ENCODE assay signal across 9 cellular contexts in the genomic region with DNA sequence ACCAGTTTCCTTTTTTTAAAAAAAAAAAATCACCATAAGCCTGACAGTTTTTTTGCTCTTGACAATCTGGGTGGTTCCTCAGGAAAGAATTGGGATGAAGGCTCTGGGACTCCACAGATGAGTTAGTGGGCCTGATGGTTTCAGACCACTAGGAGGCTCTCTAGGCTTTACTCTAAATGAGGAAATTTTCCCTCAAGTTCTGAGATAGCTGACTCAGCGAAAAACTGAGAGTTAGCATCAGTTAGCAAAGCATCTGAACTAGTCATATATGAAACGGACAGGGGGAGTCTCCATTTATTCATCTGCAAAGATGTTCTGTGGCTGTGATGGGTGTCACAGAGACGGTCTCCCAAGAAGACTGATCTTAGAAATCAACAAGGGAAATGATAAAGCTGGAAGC.
DNase-seq lines count a peak whose midpoint lies in the region; ATAC-seq and TF ChIP-seq lines count a peak whose summit lies in the region.
"Had no signal": no experiment of that assay in that cellular context is flagged by ENCODE, and none has a peak within 500 bp of the region (broad histone marks: within the 10 kb centered on the region; RNA-seq: fewer than 3 reads in every experiment).

No MANE protein-coding gene starts in this region.

- H3K27ac Mint-ChIP-seq in mesothelial cell of epicardium: no peak overlapping the region

- H3K9me3 ChIP-seq in MM.1S (replicated peaks; ENCODE audit: insufficient read depth, low read length): no peaks in the 10 kb centered on the region

- H3K36me3 ChIP-seq in MM.1S (replicated peaks; ENCODE audit: insufficient read depth, low read length): no peaks in the 10 kb centered on the region

- no peaks in the 10 kb centered on the region for H4K20me1 ChIP-seq in MM.1S (ENCODE audit: insufficient read depth, low read length)

- peak; percentile 47 for TF ChIP-seq CTCF in MM.1S (IDR thresholded peaks at IDR 0.05; ENCODE audit: low read length)
- TF ChIP-seq CTCF in mesothelial cell of epicardium (IDR thresholded peaks at IDR 0.05; ENCODE audit: unreplicated experiment): peak; percentile 41

- ATAC-seq in GM21528 (IDR thresholded peaks at IDR 0.05; ENCODE audit: low FRiP score, unreplicated experiment): no peak

- no peak overlapping the region for H3K4me3 ChIP-seq in MM.1S (ENCODE audit: low read length)

- no peaks in the 10 kb centered on the region for H3K36me3 Mint-ChIP-seq in mesothelial cell of epicardium
- H3K36me3 Mint-ChIP-seq: CD4-positive, alpha-beta memory T cell had no signal

- no peaks in the 10 kb centered on the region; the same call in 1 of the 2 replicates for H3F3A ChIP-seq in MM.1S (ENCODE audit: insufficient read depth, low read length)

- peak; percentile 16 for DNase-seq in NCI-H748 (lab: John Stamatoyannopoulos, UW; ENCODE audit: unreplicated experiment)
- DNase-seq in NCI-H748 treated with DMSO at 0.1 percent for 48 hours (lab: John Stamatoyannopoulos, UW): no peak
- DNase-seq in MM.1S: peak; percentile 57
- DNase-seq in amniotic epithelial cell (ENCODE audit: low read depth): peak; percentile 62
- DNase-seq in mesothelial cell of epicardium (ENCODE audit: low spot score in 2 of 2, unreplicated experiment in 2 of 2): no peak
- no peak for DNase-seq in C1 segment of cervical spinal cord (lab: John Stamatoyannopoulos, UW)
- no peak for DNase-seq in SHP77 treated with DMSO at 0.1 percent for 48 hours (lab: John Stamatoyannopoulos, UW)

- H3K4me2 ChIP-seq in MM.1S (ENCODE audit: low read depth, low read length): no peak overlapping the region

- peaks cover 48% of the 10 kb centered on the region for H3K27me3 Mint-ChIP-seq in mesothelial cell of epicardium (ENCODE audit: low read depth)

- no peak overlapping the region for H2AFZ ChIP-seq in MM.1S (ENCODE audit: low read length)

- H3K79me2 ChIP-seq in MM.1S (ENCODE audit: low read length): no peaks in the 10 kb centered on the region

- H3K4me1 ChIP-seq in MM.1S (ENCODE audit: low read length): peaks cover 5% of the 10 kb centered on the region; the same call in 1 of the 2 replicates

- H3K27me3 ChIP-seq in MM.1S (replicated peaks; ENCODE audit: insufficient read depth, low read length): no peaks in the 10 kb centered on the region

- H3K4me3 Mint-ChIP-seq in mesothelial cell of epicardium: no peak overlapping the region

- H3K9me3 Mint-ChIP-seq in mesothelial cell of epicardium: no peaks in the 10 kb centered on the region
- H3K9me3 Mint-ChIP-seq: CD4-positive, alpha-beta memory T cell had no signal

- H3K27ac ChIP-seq in MM.1S (ENCODE audit: low read length): no peak overlapping the region

- no peaks in the 10 kb centered on the region for H3K4me1 Mint-ChIP-seq in mesothelial cell of epicardium

- no peaks in the 10 kb centered on the region for H3K9me2 ChIP-seq in MM.1S (replicated peaks; ENCODE audit: insufficient read depth, low read length)

- H3K9ac ChIP-seq in MM.1S (ENCODE audit: low read length): no peak overlapping the region

Comparison
In these comparisons a context has a peak if more than half of its experiments do, and no peak if none do; other contexts are left out.
1. DNase-seq: peak in NCI-H748 (single experiment), MM.1S (single experiment) and amniotic epithelial cell (single experiment); none in NCI-H748 treated with DMSO at 0.1 percent for 48 hours (single experiment), mesothelial cell of epicardium (0 of 2), C1 segment of cervical spinal cord (0 of 14) and SHP77 treated with DMSO at 0.1 percent for 48 hours (single experiment).